1 cellular context compared by ENCODE assay signal in the genomic region with DNA sequence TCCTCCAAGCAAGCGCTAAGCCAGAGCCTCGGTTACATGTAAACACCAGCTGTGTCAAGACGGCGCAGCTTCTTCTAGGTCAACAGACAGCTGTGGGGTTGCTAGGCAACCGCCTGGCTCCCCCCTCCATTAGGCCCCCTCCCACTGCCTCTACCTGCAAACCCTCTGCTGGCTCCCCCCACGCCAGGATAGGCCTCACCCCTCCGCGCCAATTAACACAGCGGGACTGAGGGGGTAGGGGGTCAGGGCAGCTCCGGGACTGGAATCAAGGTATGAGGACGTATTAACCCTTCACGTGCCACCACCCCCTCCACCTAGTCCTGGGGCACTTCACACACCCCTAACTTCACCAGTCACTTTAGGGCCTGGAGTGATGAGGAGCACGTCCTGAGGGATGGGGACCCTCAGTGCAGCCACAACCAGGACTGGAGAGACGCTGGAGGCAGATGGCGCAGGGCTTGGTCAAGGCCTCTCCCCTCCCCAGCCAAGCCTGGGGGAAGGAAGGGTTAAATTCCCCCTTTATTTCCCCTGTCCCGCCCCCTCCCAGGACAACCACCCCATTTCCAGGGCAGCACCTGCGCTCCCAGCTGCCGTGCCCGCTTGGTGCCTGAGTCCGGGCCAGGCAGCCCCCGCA.
TF ChIP-seq lines count a peak whose summit lies in the region.

No MANE protein-coding gene starts in this region.

TF ChIP-seq in K562, 482 proteins besides CTCF, POLR2A, EP300 and RAD21 (continued from another document and continues in another):
- TF ChIP-seq, protein P1, sequence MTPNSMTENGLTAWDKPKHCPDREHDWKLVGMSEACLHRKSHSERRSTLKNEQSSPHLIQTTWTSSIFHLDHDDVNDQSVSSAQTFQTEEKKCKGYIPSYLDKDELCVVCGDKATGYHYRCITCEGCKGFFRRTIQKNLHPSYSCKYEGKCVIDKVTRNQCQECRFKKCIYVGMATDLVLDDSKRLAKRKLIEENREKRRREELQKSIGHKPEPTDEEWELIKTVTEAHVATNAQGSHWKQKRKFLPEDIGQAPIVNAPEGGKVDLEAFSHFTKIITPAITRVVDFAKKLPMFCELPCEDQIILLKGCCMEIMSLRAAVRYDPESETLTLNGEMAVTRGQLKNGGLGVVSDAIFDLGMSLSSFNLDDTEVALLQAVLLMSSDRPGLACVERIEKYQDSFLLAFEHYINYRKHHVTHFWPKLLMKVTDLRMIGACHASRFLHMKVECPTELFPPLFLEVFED (CRISPR knock-in tag; conservative IDR thresholded peaks at IDR 0.05): no peak
- TF ChIP-seq ZNF316 (IDR thresholded peaks at IDR 0.05): no peak
- TF ChIP-seq TRIM28 (IDR thresholded peaks at IDR 0.05): 0 out of 2 replicates have a peak, but pooled peaks have one; percentile 9
- TF ChIP-seq, protein P2, sequence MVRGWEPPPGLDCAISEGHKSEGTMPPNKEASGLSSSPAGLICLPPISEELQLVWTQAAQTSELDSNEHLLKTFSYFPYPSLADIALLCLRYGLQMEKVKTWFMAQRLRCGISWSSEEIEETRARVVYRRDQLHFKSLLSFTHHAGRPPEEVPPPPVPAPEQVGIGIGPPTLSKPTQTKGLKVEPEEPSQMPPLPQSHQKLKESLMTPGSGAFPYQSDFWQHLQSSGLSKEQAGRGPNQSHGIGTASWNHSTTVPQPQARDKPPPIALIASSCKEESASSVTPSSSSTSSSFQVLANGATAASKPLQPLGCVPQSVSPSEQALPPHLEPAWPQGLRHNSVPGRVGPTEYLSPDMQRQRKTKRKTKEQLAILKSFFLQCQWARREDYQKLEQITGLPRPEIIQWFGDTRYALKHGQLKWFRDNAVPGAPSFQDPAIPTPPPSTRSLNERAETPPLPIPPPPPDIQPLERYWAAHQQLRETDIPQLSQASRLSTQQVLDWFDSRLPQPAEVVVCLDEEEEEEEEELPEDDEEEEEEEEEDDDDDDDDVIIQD (CRISPR knock-in tag; IDR thresholded peaks at IDR 0.05): no peak
- TF ChIP-seq HOXB6 (CRISPR knock-in tag; IDR thresholded peaks at IDR 0.05; ENCODE audit: borderline replicate concordance): no peak
- TF ChIP-seq FOXA3 (CRISPR knock-in tag; conservative IDR thresholded peaks at IDR 0.05 in 1 of 2, IDR thresholded peaks at IDR 0.05 in 1 of 2): peak; percentile 71 to 97
- 0 out of 2 replicates have a peak, but pooled peaks have one; percentile 19 for TF ChIP-seq LCOR (CRISPR knock-in tag; IDR thresholded peaks at IDR 0.05)
- TF ChIP-seq, protein P3, sequence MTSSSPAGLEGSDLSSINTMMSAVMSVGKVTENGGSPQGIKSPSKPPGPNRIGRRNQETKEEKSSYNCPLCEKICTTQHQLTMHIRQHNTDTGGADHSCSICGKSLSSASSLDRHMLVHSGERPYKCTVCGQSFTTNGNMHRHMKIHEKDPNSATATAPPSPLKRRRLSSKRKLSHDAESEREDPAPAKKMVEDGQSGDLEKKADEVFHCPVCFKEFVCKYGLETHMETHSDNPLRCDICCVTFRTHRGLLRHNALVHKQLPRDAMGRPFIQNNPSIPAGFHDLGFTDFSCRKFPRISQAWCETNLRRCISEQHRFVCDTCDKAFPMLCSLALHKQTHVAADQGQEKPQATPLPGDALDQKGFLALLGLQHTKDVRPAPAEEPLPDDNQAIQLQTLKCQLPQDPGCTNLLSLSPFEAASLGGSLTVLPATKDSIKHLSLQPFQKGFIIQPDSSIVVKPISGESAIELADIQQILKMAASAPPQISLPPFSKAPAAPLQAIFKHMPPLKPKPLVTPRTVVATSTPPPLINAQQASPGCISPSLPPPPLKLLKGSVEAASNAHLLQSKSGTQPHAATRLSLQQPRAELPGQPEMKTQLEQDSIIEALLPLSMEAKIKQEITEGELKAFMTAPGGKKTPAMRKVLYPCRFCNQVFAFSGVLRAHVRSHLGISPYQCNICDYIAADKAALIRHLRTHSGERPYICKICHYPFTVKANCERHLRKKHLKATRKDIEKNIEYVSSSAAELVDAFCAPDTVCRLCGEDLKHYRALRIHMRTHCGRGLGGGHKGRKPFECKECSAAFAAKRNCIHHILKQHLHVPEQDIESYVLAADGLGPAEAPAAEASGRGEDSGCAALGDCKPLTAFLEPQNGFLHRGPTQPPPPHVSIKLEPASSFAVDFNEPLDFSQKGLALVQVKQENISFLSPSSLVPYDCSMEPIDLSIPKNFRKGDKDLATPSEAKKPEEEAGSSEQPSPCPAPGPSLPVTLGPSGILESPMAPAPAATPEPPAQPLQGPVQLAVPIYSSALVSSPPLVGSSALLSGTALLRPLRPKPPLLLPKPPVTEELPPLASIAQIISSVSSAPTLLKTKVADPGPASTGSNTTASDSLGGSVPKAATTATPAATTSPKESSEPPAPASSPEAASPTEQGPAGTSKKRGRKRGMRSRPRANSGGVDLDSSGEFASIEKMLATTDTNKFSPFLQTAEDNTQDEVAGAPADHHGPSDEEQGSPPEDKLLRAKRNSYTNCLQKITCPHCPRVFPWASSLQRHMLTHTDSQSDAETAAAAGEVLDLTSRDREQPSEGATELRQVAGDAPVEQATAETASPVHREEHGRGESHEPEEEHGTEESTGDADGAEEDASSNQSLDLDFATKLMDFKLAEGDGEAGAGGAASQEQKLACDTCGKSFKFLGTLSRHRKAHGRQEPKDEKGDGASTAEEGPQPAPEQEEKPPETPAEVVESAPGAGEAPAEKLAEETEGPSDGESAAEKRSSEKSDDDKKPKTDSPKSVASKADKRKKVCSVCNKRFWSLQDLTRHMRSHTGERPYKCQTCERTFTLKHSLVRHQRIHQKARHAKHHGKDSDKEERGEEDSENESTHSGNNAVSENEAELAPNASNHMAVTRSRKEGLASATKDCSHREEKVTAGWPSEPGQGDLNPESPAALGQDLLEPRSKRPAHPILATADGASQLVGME (CRISPR knock-in tag; IDR thresholded peaks at IDR 0.05): no peak
- TF ChIP-seq MBD1 (CRISPR knock-in tag; IDR thresholded peaks at IDR 0.05): no peak
- no peak for TF ChIP-seq RBM39 (optimal IDR thresholded peaks at IDR 0.05; ENCODE audit: low read depth, low read length)
- TF ChIP-seq NR3C1 (CRISPR knock-in tag; IDR thresholded peaks at IDR 0.05): 0 out of 2 replicates have a peak, but pooled peaks have one; percentile 5
- no peak for TF ChIP-seq TGIF2 (CRISPR knock-in tag; IDR thresholded peaks at IDR 0.05)
- no peak for TF ChIP-seq ZZZ3 (IDR thresholded peaks at IDR 0.05)
- no peak for TF ChIP-seq BACH1 (tag; IDR thresholded peaks at IDR 0.05)
- TF ChIP-seq SIX5 (IDR thresholded peaks at IDR 0.05; ENCODE audit: borderline replicate concordance in 1 of 2, insufficient read depth in 1 of 2, low read depth in 1 of 2, low read length in 2 of 2): no peak
- no peak for TF ChIP-seq CBX8 (IDR thresholded peaks at IDR 0.05; ENCODE audit: borderline replicate concordance, extremely low read depth, low read depth, low read length, poor library complexity, severe bottlenecking)
- peak; percentile 5 for TF ChIP-seq SAP30 (IDR thresholded peaks at IDR 0.05; ENCODE audit: borderline replicate concordance, insufficient read depth, low read depth, low read length, poor library complexity, severe bottlenecking)
- no peak for TF ChIP-seq ARNT (IDR thresholded peaks at IDR 0.05)
- no peak for TF ChIP-seq ZNF79 (CRISPR knock-in tag; IDR thresholded peaks at IDR 0.05; ENCODE audit: low read depth)
- TF ChIP-seq FOXO4 (CRISPR knock-in tag; IDR thresholded peaks at IDR 0.05): no peak
- no peak for TF ChIP-seq RBM34 (IDR thresholded peaks at IDR 0.05; ENCODE audit: borderline replicate concordance, insufficient read depth, low read length)
- no peak for TF ChIP-seq CREB5 (CRISPR knock-in tag; IDR thresholded peaks at IDR 0.05)
- no peak for TF ChIP-seq MAFK (IDR thresholded peaks at IDR 0.05; ENCODE audit: low read length)
- TF ChIP-seq MED1 (CRISPR knock-in tag; IDR thresholded peaks at IDR 0.05; ENCODE audit: borderline replicate concordance): no peak
- no peak for TF ChIP-seq ZNF584 (CRISPR knock-in tag; IDR thresholded peaks at IDR 0.05; ENCODE audit: low read depth)
- TF ChIP-seq CEBPG (CRISPR knock-in tag; IDR thresholded peaks at IDR 0.05): no peak
- no peak for TF ChIP-seq CEBPG (tag; conservative IDR thresholded peaks at IDR 0.05 in 1 of 2, IDR thresholded peaks at IDR 0.05 in 1 of 2)
- TF ChIP-seq NUFIP1 (IDR thresholded peaks at IDR 0.05; ENCODE audit: partially characterized antibody): no peak
- no peak for TF ChIP-seq ZNF277 (CRISPR knock-in tag; IDR thresholded peaks at IDR 0.05; ENCODE audit: borderline replicate concordance)
- no peak for TF ChIP-seq GATA2 (CRISPR knock-in tag; IDR thresholded peaks at IDR 0.05)
- no peak for TF ChIP-seq PCBP1 (IDR thresholded peaks at IDR 0.05; ENCODE audit: low read depth, low read length, poor library complexity, severe bottlenecking)
- no peak for TF ChIP-seq SMAD2 (IDR thresholded peaks at IDR 0.05; ENCODE audit: low read depth, low read length)
- no peak for TF ChIP-seq HMG20B (CRISPR knock-in tag; IDR thresholded peaks at IDR 0.05)
- no peak for TF ChIP-seq BRF2 (IDR thresholded peaks at IDR 0.05; ENCODE audit: borderline replicate concordance, insufficient read depth, insufficient read length)
- TF ChIP-seq ATF7 (IDR thresholded peaks at IDR 0.05): no peak; the same call in 1 of the 2 replicates
- TF ChIP-seq ETV5 (CRISPR knock-in tag; IDR thresholded peaks at IDR 0.05; ENCODE audit: low read depth): no peak
- no peak for TF ChIP-seq PHF8 (IDR thresholded peaks at IDR 0.05; ENCODE audit: borderline replicate concordance, low read length)
- peak; percentile 58; the same call in 1 of the 2 replicates for TF ChIP-seq ZBTB7A (IDR thresholded peaks at IDR 0.05; ENCODE audit: borderline replicate concordance, control insufficient read depth, low read depth, low read length)
- no peak for TF ChIP-seq ZNF41 (CRISPR knock-in tag; conservative IDR thresholded peaks at IDR 0.05)
- no peak for TF ChIP-seq STAG1 (CRISPR knock-in tag; IDR thresholded peaks at IDR 0.05; ENCODE audit: borderline replicate concordance)
- TF ChIP-seq, protein P4, sequence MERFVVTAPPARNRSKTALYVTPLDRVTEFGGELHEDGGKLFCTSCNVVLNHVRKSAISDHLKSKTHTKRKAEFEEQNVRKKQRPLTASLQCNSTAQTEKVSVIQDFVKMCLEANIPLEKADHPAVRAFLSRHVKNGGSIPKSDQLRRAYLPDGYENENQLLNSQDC (CRISPR knock-in tag; IDR thresholded peaks at IDR 0.05): no peak
- TF ChIP-seq TCF7 (IDR thresholded peaks at IDR 0.05; ENCODE audit: borderline replicate concordance): no peak
